15 cellular contexts compared by ENCODE assay signal in genomic region chr18:24021505-24021904, GRCh38. TPM values are rescaled to one million over a fixed set of nuclear protein-coding genes. Genes with fewer than 3 reads are reported as not detected.
DNase-seq lines count a peak whose midpoint lies in the region; ATAC-seq and TF ChIP-seq lines count a peak whose summit lies in the region.
"Had no signal": no experiment of that assay in that cellular context is flagged by ENCODE, and none has a peak within 500 bp of the region (broad histone marks: within the 10 kb centered on the region; RNA-seq: fewer than 3 reads in every experiment).

No MANE protein-coding gene starts in this region.

- no peak overlapping the region for H3K9ac ChIP-seq in neural progenitor cell

- CTCF ChIA-PET in activated CD8-positive, alpha-beta T cell treated with anti-CD3 and anti-CD28 coated beads, Interleukin-2, amount 10 ng/mL, durations not matched to agents 7 days and 5 days (lab: Charles Lee) = interaction anchor here (1.2 to 1.4 kb wide), 3 partner anchors 55 to 92 kb away, joined by 3 read pairs; no protein-coding TSS in a partner anchor

- no peaks in the 10 kb centered on the region for H3K36me3 ChIP-seq in neural progenitor cell

- H3K4me3 Mint-ChIP-seq in activated CD4-positive, alpha-beta T cell treated with anti-CD3 and anti-CD28 coated beads, Interleukin-2, amount 10 ng/mL, durations not matched to agents 24 days and 14 days = peak overlapping the region; percentile 72
- no peak overlapping the region for H3K4me3 Mint-ChIP-seq in activated CD8-positive, alpha-beta T cell treated with anti-CD3 and anti-CD28 coated beads, Interleukin-2, amount 10 ng/mL, durations not matched to agents 7 days and 5 days
- peak overlapping the region in 9 of 10 donors; percentile 1 to 93 (median 54) for H3K4me3 Mint-ChIP-seq in naive thymus-derived CD8-positive, alpha-beta T cell
- H3K4me3 Mint-ChIP-seq in neural progenitor cell = no peak overlapping the region

- peaks cover 10% of the 10 kb centered on the region for H3K4me1 ChIP-seq in neural progenitor cell

- intact Hi-C loops in activated CD4-positive, alpha-beta T cell treated with anti-CD3 and anti-CD28 coated beads, Interleukin-2, amount 10 ng/mL, durations not matched to agents 24 days and 14 days (cut with micrococcal nuclease) = no loop called here

- no peak overlapping the region for H2AFZ ChIP-seq in neural progenitor cell (replicated peaks)

- no peak overlapping the region for H3K4me3 ChIP-seq in HL-60 (replicated peaks; ENCODE audit: insufficient read depth, low read length)
- H3K4me3 ChIP-seq in neural progenitor cell = no peak overlapping the region
- H3K4me3 ChIP-seq: dorsolateral prefrontal cortex, esophagus muscularis mucosa had no signal

- TF ChIP-seq CTCF in HL-60 (IDR thresholded peaks at IDR 0.05; ENCODE audit: insufficient read depth, low read length) (no peak), neural progenitor cell (IDR thresholded peaks at IDR 0.05) (no peak)

- peaks cover 13% of the 10 kb centered on the region for H4K20me1 ChIP-seq in neural progenitor cell (ENCODE audit: low read depth)

- H3F3A ChIP-seq in neural progenitor cell (ENCODE audit: low read depth) = peaks cover 4% of the 10 kb centered on the region

- DNase-seq in activated CD4-positive, alpha-beta T cell treated with anti-CD3 and anti-CD28 coated beads, Interleukin-2, amount 10 ng/mL, durations not matched to agents 24 days and 14 days = no peak
- no peak for DNase-seq in activated CD4-positive, alpha-beta T cell treated with anti-CD3 and anti-CD28 coated beads for 48 hours
- DNase-seq in HL-60 (ENCODE audit: low read depth in 1 of 2, low spot score in 1 of 2) (peak; percentile 64 to 78), neural progenitor cell (ENCODE audit: low spot score) (no peak)
- no peak for DNase-seq in activated CD8-positive, alpha-beta T cell treated with anti-CD3 and anti-CD28 coated beads, Interleukin-2, amount 10 ng/mL, durations not matched to agents 7 days and 5 days
- no peak for DNase-seq in naive thymus-derived CD8-positive, alpha-beta T cell
- DNase-seq: ACHN; activated CD4-positive, alpha-beta T cell treated with anti-CD3 and anti-CD28 coated beads for 1 hour; dorsolateral prefrontal cortex; NCI-H1105; NCI-H2171 treated with DMSO at 0.1 percent for 48 hours; NCI-H774 had no signal

- no peak for ATAC-seq in activated CD8-positive, alpha-beta T cell treated with anti-CD3 and anti-CD28 coated beads, Interleukin-2, amount 10 ng/mL, durations not matched to agents 7 days and 5 days
- ATAC-seq in naive thymus-derived CD8-positive, alpha-beta T cell = no peak
- ATAC-seq in HG02759 (IDR thresholded peaks at IDR 0.05; ENCODE audit: unreplicated experiment) (no peak), HG03378 (IDR thresholded peaks at IDR 0.05; ENCODE audit: unreplicated experiment) (no peak)

- no peaks in the 10 kb centered on the region for H3K9me3 ChIP-seq in neural progenitor cell (ENCODE audit: low read depth)
- H3K9me3 ChIP-seq: esophagus muscularis mucosa had no signal

- H3K36me3 Mint-ChIP-seq in activated CD4-positive, alpha-beta T cell treated with anti-CD3 and anti-CD28 coated beads, Interleukin-2, amount 10 ng/mL, durations not matched to agents 24 days and 14 days (ENCODE audit: low read depth) = peaks cover 49% of the 10 kb centered on the region
- H3K36me3 Mint-ChIP-seq in activated CD8-positive, alpha-beta T cell treated with anti-CD3 and anti-CD28 coated beads, Interleukin-2, amount 10 ng/mL, durations not matched to agents 7 days and 5 days (ENCODE audit: low read depth) = peaks cover 81% of the 10 kb centered on the region
- H3K36me3 Mint-ChIP-seq in naive thymus-derived CD8-positive, alpha-beta T cell = peaks cover 0 to 44% (median 6%) of the 10 kb centered on the region in 3 donors
- H3K36me3 Mint-ChIP-seq in neural progenitor cell = peaks cover 8% of the 10 kb centered on the region

- no peaks in the 10 kb centered on the region for H3K27me3 ChIP-seq in HL-60 (ENCODE audit: insufficient read depth, poor library complexity, severe bottlenecking)
- peaks cover 1% of the 10 kb centered on the region for H3K27me3 ChIP-seq in neural progenitor cell
- H3K27me3 ChIP-seq: esophagus muscularis mucosa had no signal

- peak overlapping the region; percentile 39 for H3K27ac Mint-ChIP-seq in activated CD4-positive, alpha-beta T cell treated with anti-CD3 and anti-CD28 coated beads, Interleukin-2, amount 10 ng/mL, durations not matched to agents 24 days and 14 days
- H3K27ac Mint-ChIP-seq in activated CD8-positive, alpha-beta T cell treated with anti-CD3 and anti-CD28 coated beads, Interleukin-2, amount 10 ng/mL, durations not matched to agents 7 days and 5 days = peak overlapping the region; percentile 24
- H3K27ac Mint-ChIP-seq in naive thymus-derived CD8-positive, alpha-beta T cell = peak overlapping the region in 6 of 10 donors; percentile 1 to 87 (median 30)
- H3K27ac Mint-ChIP-seq in neural progenitor cell = no peak overlapping the region

- no peaks in the 10 kb centered on the region for H3K27me3 Mint-ChIP-seq in activated CD4-positive, alpha-beta T cell treated with anti-CD3 and anti-CD28 coated beads, Interleukin-2, amount 10 ng/mL, durations not matched to agents 24 days and 14 days
- no peaks in the 10 kb centered on the region for H3K27me3 Mint-ChIP-seq in activated CD8-positive, alpha-beta T cell treated with anti-CD3 and anti-CD28 coated beads, Interleukin-2, amount 10 ng/mL, durations not matched to agents 7 days and 5 days (ENCODE audit: low read depth)
- no peaks in the 10 kb centered on the region for H3K27me3 Mint-ChIP-seq in naive thymus-derived CD8-positive, alpha-beta T cell
- peaks cover 4% of the 10 kb centered on the region for H3K27me3 Mint-ChIP-seq in neural progenitor cell (ENCODE audit: insufficient read depth, low read depth)

- peaks cover 30% of the 10 kb centered on the region for H3K79me2 ChIP-seq in neural progenitor cell (ENCODE audit: low read depth)

- H3K9me3 Mint-ChIP-seq in activated CD4-positive, alpha-beta T cell treated with anti-CD3 and anti-CD28 coated beads, Interleukin-2, amount 10 ng/mL, durations not matched to agents 24 days and 14 days = no peaks in the 10 kb centered on the region
- H3K9me3 Mint-ChIP-seq in activated CD8-positive, alpha-beta T cell treated with anti-CD3 and anti-CD28 coated beads, Interleukin-2, amount 10 ng/mL, durations not matched to agents 7 days and 5 days (ENCODE audit: insufficient read depth) = no peaks in the 10 kb centered on the region
- no peaks in the 10 kb centered on the region for H3K9me3 Mint-ChIP-seq in naive thymus-derived CD8-positive, alpha-beta T cell
- no peaks in the 10 kb centered on the region for H3K9me3 Mint-ChIP-seq in neural progenitor cell

- POLR2A ChIA-PET in activated CD8-positive, alpha-beta T cell treated with anti-CD3 and anti-CD28 coated beads, Interleukin-2, amount 10 ng/mL, durations not matched to agents 7 days and 5 days (lab: Charles Lee) = no interaction called here
- POLR2A ChIA-PET in naive thymus-derived CD8-positive, alpha-beta T cell (lab: Charles Lee) = interaction anchor here (1.2 kb wide), 1 partner anchor 54 kb away, joined by 4 read pairs; no protein-coding TSS in a partner anchor

- H3K4me1 Mint-ChIP-seq in activated CD4-positive, alpha-beta T cell treated with anti-CD3 and anti-CD28 coated beads, Interleukin-2, amount 10 ng/mL, durations not matched to agents 24 days and 14 days = peaks cover 78% of the 10 kb centered on the region
- peaks cover 97% of the 10 kb centered on the region for H3K4me1 Mint-ChIP-seq in activated CD8-positive, alpha-beta T cell treated with anti-CD3 and anti-CD28 coated beads, Interleukin-2, amount 10 ng/mL, durations not matched to agents 7 days and 5 days (ENCODE audit: low read depth)
- H3K4me1 Mint-ChIP-seq in naive thymus-derived CD8-positive, alpha-beta T cell = peaks cover 58 to 99% (median 95%) of the 10 kb centered on the region in 4 donors
- H3K4me1 Mint-ChIP-seq in neural progenitor cell = peaks cover 3% of the 10 kb centered on the region

- H3K4me2 ChIP-seq in neural progenitor cell = no peak overlapping the region

- peak overlapping the region; percentile 20 for H3K27ac ChIP-seq in HL-60 (replicated peaks)
- no peak overlapping the region for H3K27ac ChIP-seq in neural progenitor cell
- H3K27ac ChIP-seq: dorsolateral prefrontal cortex, esophagus muscularis mucosa had no signal

RNA-seq across cellular contexts. Expression of gene TTC39C, which starts 7.0 kb away (rescaled TPM):
- total RNA-seq in activated CD4-positive, alpha-beta T cell treated with anti-CD3 and anti-CD28 coated beads, Interleukin-2, amount 10 ng/mL, durations not matched to agents 24 days and 14 days = 28.8 and 29.2 TPM in 2 replicates
- total RNA-seq in activated CD8-positive, alpha-beta T cell treated with anti-CD3 and anti-CD28 coated beads, Interleukin-2, amount 10 ng/mL, durations not matched to agents 7 days and 5 days = 10 to 100 TPM; 71.5 to 72.2 TPM
- total RNA-seq in naive thymus-derived CD8-positive, alpha-beta T cell = 10 to 100 TPM; 80.2 to 83.3 TPM
- 10 to 100 TPM; 36.5 to 60.6 (median 39.3) TPM for polyA plus RNA-seq in naive thymus-derived CD8-positive, alpha-beta T cell
- 26.1 and 27.6 TPM in 2 replicates for total RNA-seq in neural progenitor cell (ENCODE audit: low replicate concordance)

Comparison
In these comparisons a context has a peak if more than half of its experiments do, and no peak if none do; other contexts are left out.
1. DNase-seq: peak in HL-60 (2 of 2); none in activated CD4-positive, alpha-beta T cell treated with anti-CD3 and anti-CD28 coated beads, Interleukin-2, amount 10 ng/mL, durations not matched to agents 24 days and 14 days (single experiment), activated CD4-positive, alpha-beta T cell treated with anti-CD3 and anti-CD28 coated beads for 48 hours (single experiment), activated CD8-positive, alpha-beta T cell treated with anti-CD3 and anti-CD28 coated beads, Interleukin-2, amount 10 ng/mL, durations not matched to agents 7 days and 5 days (single experiment), naive thymus-derived CD8-positive, alpha-beta T cell (0 of 10) and neural progenitor cell (single experiment).
2. H3K4me3 Mint-ChIP-seq: peak in activated CD4-positive, alpha-beta T cell treated with anti-CD3 and anti-CD28 coated beads, Interleukin-2, amount 10 ng/mL, durations not matched to agents 24 days and 14 days (single experiment) and naive thymus-derived CD8-positive, alpha-beta T cell (9 of 10); none in activated CD8-positive, alpha-beta T cell treated with anti-CD3 and anti-CD28 coated beads, Interleukin-2, amount 10 ng/mL, durations not matched to agents 7 days and 5 days (single experiment) and neural progenitor cell (single experiment).